ENCODE assay signal across 13 cellular contexts in genomic region chr14:21023174-21023573, GRCh38. TPM values are rescaled to one million over a fixed set of nuclear protein-coding genes. Genes with fewer than 3 reads are reported as not detected.
DNase-seq lines count a peak whose midpoint lies in the region; ATAC-seq and TF ChIP-seq lines count a peak whose summit lies in the region.
"Had no signal": no experiment of that assay in that cellular context is flagged by ENCODE, and none has a peak within 500 bp of the region (broad histone marks: within the 10 kb centered on the region; RNA-seq: fewer than 3 reads in every experiment).

No MANE protein-coding gene starts in this region.

- DNase-seq in mesothelial cell of epicardium (ENCODE audit: low spot score in 2 of 2, unreplicated experiment in 2 of 2), result no peak
- DNase-seq in substantia nigra (lab: John Stamatoyannopoulos, UW), result peak in 19 of 49 donors; percentile 13 to 48 (median 34)
- no peak for DNase-seq in kidney tubule cell (ENCODE audit: low spot score)
- DNase-seq in NCI-H82 treated with DMSO at 0.1 percent for 48 hours (lab: John Stamatoyannopoulos, UW; ENCODE audit: unreplicated experiment), result no peak
- DNase-seq in GM23248, result no peak
- DNase-seq: SHP77 treated with DMSO at 0.1 percent for 48 hours; stimulated activated CD4-positive, alpha-beta T cell treated with anti-CD3 and anti-CD28 coated beads, Interleukin-2, amount 100 ng/mL, for 48 hours had no signal

- H3K27ac ChIP-seq in HUES6 (ENCODE audit: low read depth, low read length) (no peak overlapping the region), substantia nigra (ENCODE audit: low read depth, low read length, poor library complexity, severe bottlenecking) (peak overlapping the region; percentile 100), GM23248 (no peak overlapping the region)

- H3K36me3 ChIP-seq in HUES6 (ENCODE audit: control insufficient read depth, insufficient read depth, low read length) (no peaks in the 10 kb centered on the region; the same call in 1 of the 2 replicates), GM23248 (ENCODE audit: low read depth) (no peaks in the 10 kb centered on the region)

- H3K27me3 ChIP-seq in HUES6 (ENCODE audit: control insufficient read depth, insufficient read depth, low read length), result peaks cover 32% of the 10 kb centered on the region
- H3K27me3 ChIP-seq in GM23248 (replicated peaks; ENCODE audit: insufficient read depth), result peaks cover 32% of the 10 kb centered on the region

- no peak for TF ChIP-seq CTCF in mesothelial cell of epicardium (IDR thresholded peaks at IDR 0.05; ENCODE audit: unreplicated experiment)

- peak overlapping the region; percentile 19 for H3K27ac Mint-ChIP-seq in dendritic cell treated with granulocyte-macrophage colony-stimulating factor and Interleukin-4, amounts not matched to agents 40 ng/mL and 50 ng/mL, for 4 days
- peak overlapping the region; percentile 5 for H3K27ac Mint-ChIP-seq in mesothelial cell of epicardium

- WGBS in GM23248 (ENCODE audit: low coverage in 1 of 2, low lambda C conversion rate in 2 of 2, missing lambda C conversion rate in 2 of 2), 2 experiments, result 74 to 80% methylated on average over 7 of the region's 7 CpGs

- H4K20me1 ChIP-seq in GM23248 (ENCODE audit: insufficient read depth), result no peaks in the 10 kb centered on the region

- H3K4me1 Mint-ChIP-seq in dendritic cell treated with granulocyte-macrophage colony-stimulating factor and Interleukin-4, amounts not matched to agents 40 ng/mL and 50 ng/mL, for 4 days (ENCODE audit: low read depth), result peaks cover 77% of the 10 kb centered on the region
- H3K4me1 Mint-ChIP-seq in mesothelial cell of epicardium, result peaks cover 45% of the 10 kb centered on the region

- no peaks in the 10 kb centered on the region for H3K9me3 Mint-ChIP-seq in dendritic cell treated with granulocyte-macrophage colony-stimulating factor and Interleukin-4, amounts not matched to agents 40 ng/mL and 50 ng/mL, for 4 days
- H3K9me3 Mint-ChIP-seq in mesothelial cell of epicardium, result no peaks in the 10 kb centered on the region

- H3K79me2 ChIP-seq in GM23248 (ENCODE audit: insufficient read depth), result no peaks in the 10 kb centered on the region

- no peaks in the 10 kb centered on the region for H3K9me2 ChIP-seq in GM23248 (ENCODE audit: insufficient read depth)

- no peak overlapping the region for H2AFZ ChIP-seq in GM23248

- no peaks in the 10 kb centered on the region for H3F3A ChIP-seq in GM23248 (ENCODE audit: insufficient read depth)

- 0 out of 2 replicates have a peak overlapping the region, but pooled peaks have one; percentile 93 for H3K4me3 ChIP-seq in HUES6 (ENCODE audit: low read depth, low read length)
- H3K4me3 ChIP-seq in GM23248, result no peak overlapping the region

- in situ Hi-C loops in GM23248 (cut with MboI), result no loop called here

- peak overlapping the region; percentile 13 for H3K4me3 Mint-ChIP-seq in dendritic cell treated with granulocyte-macrophage colony-stimulating factor and Interleukin-4, amounts not matched to agents 40 ng/mL and 50 ng/mL, for 4 days
- peak overlapping the region; percentile 90 for H3K4me3 Mint-ChIP-seq in mesothelial cell of epicardium

- H3K4me1 ChIP-seq in HUES6 (ENCODE audit: control insufficient read depth, insufficient read depth, low read length), result peaks cover 35% of the 10 kb centered on the region
- H3K4me1 ChIP-seq in GM23248 (ENCODE audit: insufficient read depth), result no peaks in the 10 kb centered on the region

- no peak overlapping the region for H3K4me2 ChIP-seq in GM23248 (ENCODE audit: unreplicated experiment)

- H3K9ac ChIP-seq in HUES6 (ENCODE audit: low read length), result no peak overlapping the region
- H3K9ac ChIP-seq in GM23248, result no peak overlapping the region

- peaks cover 35% of the 10 kb centered on the region for H3K27me3 Mint-ChIP-seq in dendritic cell treated with granulocyte-macrophage colony-stimulating factor and Interleukin-4, amounts not matched to agents 40 ng/mL and 50 ng/mL, for 4 days
- H3K27me3 Mint-ChIP-seq in mesothelial cell of epicardium (ENCODE audit: low read depth), result no peaks in the 10 kb centered on the region

- H3K36me3 Mint-ChIP-seq in dendritic cell treated with granulocyte-macrophage colony-stimulating factor and Interleukin-4, amounts not matched to agents 40 ng/mL and 50 ng/mL, for 4 days (ENCODE audit: low read depth), result no peaks in the 10 kb centered on the region
- peaks cover 20% of the 10 kb centered on the region for H3K36me3 Mint-ChIP-seq in mesothelial cell of epicardium

- intact Hi-C loops in dendritic cell treated with granulocyte-macrophage colony-stimulating factor and Interleukin-4, amounts not matched to agents 40 ng/mL and 50 ng/mL, for 4 days (cut with micrococcal nuclease), result no loop called here

- ATAC-seq in HG02588 (IDR thresholded peaks at IDR 0.05; ENCODE audit: unreplicated experiment), result no peak

- H3K9me3 ChIP-seq in HUES6 (ENCODE audit: control insufficient read depth, insufficient read depth, low read depth, low read length), result no peaks in the 10 kb centered on the region
- no peaks in the 10 kb centered on the region for H3K9me3 ChIP-seq in GM23248 (ENCODE audit: low read depth)

RNA-seq across cellular contexts. Expression of gene NDRG2, which starts 1.7 kb away (rescaled TPM):
- total RNA-seq in mesothelial cell of epicardium, result 104 to 105 TPM (median 104 TPM) in 3 replicates
- total RNA-seq in GM23248 (2014; rRNA removed; shearing (Covaris generic)), result 2.8 TPM in 1 of 2 replicates, not detected in the other
- 0.28 and 0.85 TPM in 2 replicates for polyA plus RNA-seq in GM23248 (2016; fragmentation: Nextera tagmentation; extraction: Ambion mirVana)

RNA-seq across cellular contexts. Expression of gene TPPP2, which starts 6.8 kb away (rescaled TPM):
- 0.47 to 0.58 TPM in 2 of 3 replicates, not detected in the other for total RNA-seq in mesothelial cell of epicardium
- not detected in 2 replicates for total RNA-seq in GM23248 (2014; rRNA removed; shearing (Covaris generic))
- not detected in 2 replicates for polyA plus RNA-seq in GM23248 (2016; fragmentation: Nextera tagmentation; extraction: Ambion mirVana)
- total RNA-seq: dermis microvascular lymphatic vessel endothelial cell, NCI-H460, subcutaneous adipose tissue had no signal

RNA-seq across cellular contexts. Expression of gene RNASE13, which starts 11.4 kb away (rescaled TPM):
- 0.14 TPM in 1 of 3 replicates, not detected in the others for total RNA-seq in mesothelial cell of epicardium
- not detected in 2 replicates for total RNA-seq in GM23248 (2014; rRNA removed; shearing (Covaris generic))
- not detected in 2 replicates for polyA plus RNA-seq in GM23248 (2016; fragmentation: Nextera tagmentation; extraction: Ambion mirVana)
- total RNA-seq: dermis microvascular lymphatic vessel endothelial cell, NCI-H460, subcutaneous adipose tissue had no signal

RNA-seq across cellular contexts. Expression of gene RNASE7, which starts 19.0 kb away (rescaled TPM):
- 0.29 to 0.66 TPM (median 0.34 TPM) in 3 replicates for total RNA-seq in mesothelial cell of epicardium
- total RNA-seq in GM23248 (2014; rRNA removed; shearing (Covaris generic)), result not detected in 2 replicates
- polyA plus RNA-seq in GM23248 (2016; fragmentation: Nextera tagmentation; extraction: Ambion mirVana), result not detected in 2 replicates
- total RNA-seq: dermis microvascular lymphatic vessel endothelial cell, NCI-H460, subcutaneous adipose tissue had no signal

RNA-seq across cellular contexts. Expression of gene SLC39A2, which starts 24.1 kb away (rescaled TPM):
- total RNA-seq in mesothelial cell of epicardium, result 2.7 to 3.3 TPM (median 3.1 TPM) in 3 replicates
- not detected in 2 replicates for total RNA-seq in GM23248 (2014; rRNA removed; shearing (Covaris generic))
- polyA plus RNA-seq in GM23248 (2016; fragmentation: Nextera tagmentation; extraction: Ambion mirVana), result 0.24 TPM in 1 of 2 replicates, not detected in the other
- total RNA-seq: dermis microvascular lymphatic vessel endothelial cell, NCI-H460, subcutaneous adipose tissue had no signal

Comparison
In these comparisons a context has a peak if more than half of its experiments do, and no peak if none do; other contexts are left out.
1. RNA of gene NDRG2, which starts 1.7 kb away (total RNA-seq): 104 to 105 TPM in mesothelial cell of epicardium; 2.8 TPM in GM23248; every median in the first group is over 10 times any median in the second.